In genomic region chr7:36970551-36971514, GRCh38 we compare ENCODE assay signal across 13 cellular contexts.
DNase-seq lines count a peak whose midpoint lies in the region; ATAC-seq lines count a peak whose summit lies in the region.
"Had no signal": no experiment of that assay in that cellular context is flagged by ENCODE, and none has a peak within 500 bp of the region (broad histone marks: within the 10 kb centered on the region; RNA-seq: fewer than 3 reads in every experiment).

No MANE protein-coding gene starts in this region.

- WGBS in trophoblast cell (ENCODE audit: extremely low coverage, insufficient coverage, insufficient read length): no CpG with 5 or more reads among the region's 5 CpGs

- H3K27ac ChIP-seq in trophoblast cell (ENCODE audit: low read depth, low read length): no peak overlapping the region
- H3K27ac ChIP-seq: uterus had no signal

- H2AFZ ChIP-seq in trophoblast cell (ENCODE audit: insufficient read depth, low read length, poor library complexity): no peak overlapping the region

- peak overlapping the region; percentile 1 for H4K91ac ChIP-seq in trophoblast cell (ENCODE audit: low read depth, low read length)

- H3K9ac ChIP-seq in endocrine pancreas (ENCODE audit: control insufficient read depth, insufficient read depth, low read length) (no peak overlapping the region), trophoblast cell (ENCODE audit: low read length) (no peak overlapping the region)

- no peaks in the 10 kb centered on the region for H3K9me3 ChIP-seq in endocrine pancreas (ENCODE audit: control insufficient read depth, low read length)
- H3K9me3 ChIP-seq in trophoblast cell (ENCODE audit: insufficient read depth, low read depth, low read length): no peaks in the 10 kb centered on the region
- H3K9me3 ChIP-seq: left lung, sigmoid colon, uterus had no signal

- H3K27me3 ChIP-seq in endocrine pancreas (ENCODE audit: control insufficient read depth, insufficient read depth, low read length) (no peaks in the 10 kb centered on the region), trophoblast cell (ENCODE audit: insufficient read depth, low read length) (no peaks in the 10 kb centered on the region)
- H3K27me3 ChIP-seq: left lung, sigmoid colon, uterus had no signal

- no peak overlapping the region for H3K23ac ChIP-seq in trophoblast cell (ENCODE audit: low read length)

- no peaks in the 10 kb centered on the region for H3K36me3 ChIP-seq in endocrine pancreas (ENCODE audit: control insufficient read depth, insufficient read depth, low read length)
- no peaks in the 10 kb centered on the region for H3K36me3 ChIP-seq in trophoblast cell (ENCODE audit: control insufficient read depth in 1 of 2, insufficient read depth in 2 of 2, low read length in 2 of 2)
- H3K36me3 ChIP-seq: left lung, sigmoid colon, uterus had no signal

- intact Hi-C loops in activated CD4-positive, alpha-beta T cell treated with anti-CD3 and anti-CD28 coated beads for 36 hours (cut with DNase I, micrococcal nuclease): no loop called here

- no peak overlapping the region for H2BK120ac ChIP-seq in trophoblast cell (ENCODE audit: insufficient read depth, low read length, poor library complexity)

- H3K79me2 ChIP-seq in trophoblast cell (ENCODE audit: control insufficient read depth, insufficient read depth, low read length, poor library complexity): no peaks in the 10 kb centered on the region

- H3K36me3 Mint-ChIP-seq in activated CD4-positive, alpha-beta T cell treated with anti-CD3 and anti-CD28 coated beads for 36 hours (ENCODE audit: low read depth): peaks cover 27% of the 10 kb centered on the region

- POLR2A ChIA-PET in activated CD4-positive, alpha-beta T cell treated with anti-CD3 and anti-CD28 coated beads for 36 hours (lab: Charles Lee): no interaction called here

- no peak overlapping the region for H4K12ac ChIP-seq in trophoblast cell (ENCODE audit: low read depth, low read length)

- peaks cover 4% of the 10 kb centered on the region for H3K9me3 Mint-ChIP-seq in activated CD4-positive, alpha-beta T cell treated with anti-CD3 and anti-CD28 coated beads for 36 hours (ENCODE audit: low read depth)

- CTCF ChIA-PET in activated CD4-positive, alpha-beta T cell treated with anti-CD3 and anti-CD28 coated beads for 36 hours (lab: Charles Lee): interaction anchor here (0.6 to 2.0 kb wide), 5 partner anchors 9 to 17 kb away, joined by 3 to 12 read pairs (median 4); no protein-coding TSS in a partner anchor

- no peak overlapping the region for H3K4me3 Mint-ChIP-seq in activated CD4-positive, alpha-beta T cell treated with anti-CD3 and anti-CD28 coated beads for 36 hours

- ATAC-seq in activated CD4-positive, alpha-beta T cell treated with anti-CD3 and anti-CD28 coated beads for 36 hours: peak; percentile 23
- ATAC-seq in GM18867 (IDR thresholded peaks at IDR 0.05; ENCODE audit: unreplicated experiment): no peak
- ATAC-seq: activated CD4-positive, CD25-positive, alpha-beta regulatory T cell treated with anti-CD3 and anti-CD28 coated beads, Interleukin-2, amount 50 U/mL, for 24 hours; left lung had no signal

- H3K4me2 ChIP-seq in trophoblast cell (ENCODE audit: low read length): no peak overlapping the region

- H3K4me3 ChIP-seq in endocrine pancreas (ENCODE audit: control insufficient read depth, insufficient read depth, low read length) (peak overlapping the region; percentile 43), trophoblast cell (ENCODE audit: low read depth, low read length) (no peak overlapping the region)
- H3K4me3 ChIP-seq: left lung, sigmoid colon, uterus had no signal

- no peak overlapping the region for H3K14ac ChIP-seq in trophoblast cell (ENCODE audit: low read length)

- H3K18ac ChIP-seq in trophoblast cell (ENCODE audit: low read length): no peak overlapping the region

- H2BK5ac ChIP-seq in trophoblast cell (ENCODE audit: low read depth, low read length, poor library complexity): no peak overlapping the region

- no peak overlapping the region for H3K27ac Mint-ChIP-seq in activated CD4-positive, alpha-beta T cell treated with anti-CD3 and anti-CD28 coated beads for 36 hours

- H2AK5ac ChIP-seq in trophoblast cell (ENCODE audit: low read length): no peak overlapping the region

- DNase-seq in activated CD4-positive, alpha-beta T cell treated with anti-CD3 and anti-CD28 coated beads for 36 hours: no peak
- no peak for DNase-seq in activated CD4-positive, alpha-beta T cell treated with anti-CD3 and anti-CD28 coated beads, Interleukin-2, amount 50 U/mL, for 48 hours
- DNase-seq in NCI-H146 treated with DMSO at 0.1 percent for 48 hours (lab: John Stamatoyannopoulos, UW; ENCODE audit: unreplicated experiment) (peak; percentile 73), trophoblast cell (peak in 1 of 2 donors; percentile 11), NAMALWA (ENCODE audit: low spot score) (no peak), cortex of kidney (lab: John Stamatoyannopoulos, UW) (no peak)
- DNase-seq: left lung; sigmoid colon; stimulated activated CD4-positive, alpha-beta T cell treated with anti-CD3 and anti-CD28 coated beads, Interleukin-4, amount 100 ng/mL, for 4 hours; uterus had no signal

- no peak overlapping the region for H3K4ac ChIP-seq in trophoblast cell (ENCODE audit: low read depth, low read length)

- H3K27me3 Mint-ChIP-seq in activated CD4-positive, alpha-beta T cell treated with anti-CD3 and anti-CD28 coated beads for 36 hours: no peaks in the 10 kb centered on the region

- H3K4me1 Mint-ChIP-seq in activated CD4-positive, alpha-beta T cell treated with anti-CD3 and anti-CD28 coated beads for 36 hours: peaks cover 28% of the 10 kb centered on the region

- no peaks in the 10 kb centered on the region for H3K79me1 ChIP-seq in trophoblast cell (ENCODE audit: low read length)

- H4K8ac ChIP-seq in trophoblast cell (ENCODE audit: low read depth, low read length): peak overlapping the region; percentile 22

- H2BK12ac ChIP-seq in trophoblast cell (ENCODE audit: low read length): no peak overlapping the region

- peaks cover 11% of the 10 kb centered on the region for H3K4me1 ChIP-seq in endocrine pancreas (ENCODE audit: control insufficient read depth, insufficient read depth, low read length)
- peaks cover 3 to 8% of the 10 kb centered on the region in 2 experiments for H3K4me1 ChIP-seq in trophoblast cell (ENCODE audit: control insufficient read depth in 1 of 2, insufficient read depth in 2 of 2, low read length in 2 of 2)
- H3K4me1 ChIP-seq: uterus had no signal
